Comparison of ENCODE assay signal across 1 cellular context in the genomic region with DNA sequence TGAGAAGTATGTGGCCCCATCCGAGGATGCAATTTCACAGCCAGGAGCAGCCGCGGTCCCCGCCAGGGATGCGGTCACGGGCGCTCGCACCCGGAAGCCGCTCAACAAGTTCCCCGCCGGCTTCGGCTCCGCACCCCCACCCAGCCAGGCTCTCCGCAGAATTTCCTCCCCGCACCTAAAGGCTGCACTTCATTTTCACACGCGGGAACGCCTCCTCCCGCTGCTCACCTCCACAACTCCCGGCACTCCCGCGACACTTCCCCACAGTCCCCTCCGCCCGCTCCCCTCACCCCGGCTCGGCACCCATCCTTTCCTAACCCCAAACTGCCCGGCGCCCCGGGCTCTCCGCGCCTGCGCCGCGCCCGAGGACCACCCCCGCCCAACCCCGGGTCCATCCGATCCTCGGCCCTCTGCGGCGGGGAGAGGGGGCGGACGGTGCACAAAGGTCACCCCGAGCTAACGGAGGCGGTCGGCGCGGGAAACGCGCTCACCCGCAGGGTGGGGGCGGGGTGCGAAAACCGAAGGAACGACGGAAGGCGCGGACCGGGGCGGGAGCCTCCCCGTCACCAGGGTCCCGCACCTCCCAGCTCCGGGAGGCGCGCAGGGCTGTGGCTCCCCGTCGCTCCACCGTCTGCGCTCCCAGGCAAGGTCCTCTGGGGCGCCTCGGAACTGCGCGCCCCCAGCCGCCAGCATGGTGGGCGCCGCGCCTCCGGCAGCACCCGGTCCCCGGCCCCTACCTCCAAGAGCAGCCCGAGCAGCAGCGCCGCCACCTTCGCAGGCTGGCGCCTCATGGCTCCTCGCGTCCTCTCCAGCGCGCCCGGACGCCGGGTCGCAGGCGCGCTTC.
TF ChIP-seq lines count a peak whose summit lies in the region.

No MANE protein-coding gene starts in this region.

TF ChIP-seq in HepG2, 621 proteins besides CTCF, POLR2A, EP300 and RAD21 (continued from another document and continues in another):
- TF ChIP-seq, protein P1, sequence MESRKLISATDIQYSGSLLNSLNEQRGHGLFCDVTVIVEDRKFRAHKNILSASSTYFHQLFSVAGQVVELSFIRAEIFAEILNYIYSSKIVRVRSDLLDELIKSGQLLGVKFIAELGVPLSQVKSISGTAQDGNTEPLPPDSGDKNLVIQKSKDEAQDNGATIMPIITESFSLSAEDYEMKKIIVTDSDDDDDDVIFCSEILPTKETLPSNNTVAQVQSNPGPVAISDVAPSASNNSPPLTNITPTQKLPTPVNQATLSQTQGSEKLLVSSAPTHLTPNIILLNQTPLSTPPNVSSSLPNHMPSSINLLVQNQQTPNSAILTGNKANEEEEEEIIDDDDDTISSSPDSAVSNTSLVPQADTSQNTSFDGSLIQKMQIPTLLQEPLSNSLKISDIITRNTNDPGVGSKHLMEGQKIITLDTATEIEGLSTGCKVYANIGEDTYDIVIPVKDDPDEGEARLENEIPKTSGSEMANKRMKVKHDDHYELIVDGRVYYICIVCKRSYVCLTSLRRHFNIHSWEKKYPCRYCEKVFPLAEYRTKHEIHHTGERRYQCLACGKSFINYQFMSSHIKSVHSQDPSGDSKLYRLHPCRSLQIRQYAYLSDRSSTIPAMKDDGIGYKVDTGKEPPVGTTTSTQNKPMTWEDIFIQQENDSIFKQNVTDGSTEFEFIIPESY (CRISPR knock-in tag; IDR thresholded peaks at IDR 0.05), result no peak
- TF ChIP-seq SIN3A (IDR thresholded peaks at IDR 0.05; ENCODE audit: borderline replicate concordance, low read depth, low read length), result 0 out of 2 replicates have a peak, but pooled peaks have one; percentile 21
- TF ChIP-seq ZSCAN20 (CRISPR knock-in tag; IDR thresholded peaks at IDR 0.05; ENCODE audit: borderline replicate concordance), result no peak
- peak; percentile 72; the same call in 1 of the 2 replicates for TF ChIP-seq ZNF607 (CRISPR knock-in tag; IDR thresholded peaks at IDR 0.05; ENCODE audit: borderline replicate concordance)
- TF ChIP-seq, protein P2, sequence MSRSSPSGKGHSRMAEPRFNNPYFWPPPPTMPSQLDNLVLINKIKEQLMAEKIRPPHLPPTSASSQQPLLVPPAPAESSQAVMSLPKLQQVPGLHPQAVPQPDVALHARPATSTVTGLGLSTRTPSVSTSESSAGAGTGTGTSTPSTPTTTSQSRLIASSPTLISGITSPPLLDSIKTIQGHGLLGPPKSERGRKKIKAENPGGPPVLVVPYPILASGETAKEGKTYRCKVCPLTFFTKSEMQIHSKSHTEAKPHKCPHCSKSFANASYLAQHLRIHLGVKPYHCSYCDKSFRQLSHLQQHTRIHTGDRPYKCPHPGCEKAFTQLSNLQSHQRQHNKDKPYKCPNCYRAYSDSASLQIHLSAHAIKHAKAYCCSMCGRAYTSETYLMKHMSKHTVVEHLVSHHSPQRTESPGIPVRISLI (CRISPR knock-in tag; IDR thresholded peaks at IDR 0.05; ENCODE audit: borderline replicate concordance), result no peak
- TF ChIP-seq, protein P3, sequence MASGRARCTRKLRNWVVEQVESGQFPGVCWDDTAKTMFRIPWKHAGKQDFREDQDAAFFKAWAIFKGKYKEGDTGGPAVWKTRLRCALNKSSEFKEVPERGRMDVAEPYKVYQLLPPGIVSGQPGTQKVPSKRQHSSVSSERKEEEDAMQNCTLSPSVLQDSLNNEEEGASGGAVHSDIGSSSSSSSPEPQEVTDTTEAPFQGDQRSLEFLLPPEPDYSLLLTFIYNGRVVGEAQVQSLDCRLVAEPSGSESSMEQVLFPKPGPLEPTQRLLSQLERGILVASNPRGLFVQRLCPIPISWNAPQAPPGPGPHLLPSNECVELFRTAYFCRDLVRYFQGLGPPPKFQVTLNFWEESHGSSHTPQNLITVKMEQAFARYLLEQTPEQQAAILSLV (CRISPR knock-in tag; IDR thresholded peaks at IDR 0.05; ENCODE audit: borderline replicate concordance), result peak; percentile 82; the same call in 1 of the 2 replicates
- peak; percentile 84; the same call in 1 of the 2 replicates for TF ChIP-seq ZBTB3 (CRISPR knock-in tag; IDR thresholded peaks at IDR 0.05; ENCODE audit: borderline replicate concordance, low read depth)
- TF ChIP-seq, protein P4, sequence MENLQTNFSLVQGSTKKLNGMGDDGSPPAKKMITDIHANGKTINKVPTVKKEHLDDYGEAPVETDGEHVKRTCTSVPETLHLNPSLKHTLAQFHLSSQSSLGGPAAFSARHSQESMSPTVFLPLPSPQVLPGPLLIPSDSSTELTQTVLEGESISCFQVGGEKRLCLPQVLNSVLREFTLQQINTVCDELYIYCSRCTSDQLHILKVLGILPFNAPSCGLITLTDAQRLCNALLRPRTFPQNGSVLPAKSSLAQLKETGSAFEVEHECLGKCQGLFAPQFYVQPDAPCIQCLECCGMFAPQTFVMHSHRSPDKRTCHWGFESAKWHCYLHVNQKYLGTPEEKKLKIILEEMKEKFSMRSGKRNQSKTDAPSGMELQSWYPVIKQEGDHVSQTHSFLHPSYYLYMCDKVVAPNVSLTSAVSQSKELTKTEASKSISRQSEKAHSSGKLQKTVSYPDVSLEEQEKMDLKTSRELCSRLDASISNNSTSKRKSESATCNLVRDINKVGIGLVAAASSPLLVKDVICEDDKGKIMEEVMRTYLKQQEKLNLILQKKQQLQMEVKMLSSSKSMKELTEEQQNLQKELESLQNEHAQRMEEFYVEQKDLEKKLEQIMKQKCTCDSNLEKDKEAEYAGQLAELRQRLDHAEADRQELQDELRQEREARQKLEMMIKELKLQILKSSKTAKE (CRISPR knock-in tag; IDR thresholded peaks at IDR 0.05; ENCODE audit: borderline replicate concordance), result peak; percentile 47; the same call in 1 of the 2 replicates
- TF ChIP-seq, protein P5, sequence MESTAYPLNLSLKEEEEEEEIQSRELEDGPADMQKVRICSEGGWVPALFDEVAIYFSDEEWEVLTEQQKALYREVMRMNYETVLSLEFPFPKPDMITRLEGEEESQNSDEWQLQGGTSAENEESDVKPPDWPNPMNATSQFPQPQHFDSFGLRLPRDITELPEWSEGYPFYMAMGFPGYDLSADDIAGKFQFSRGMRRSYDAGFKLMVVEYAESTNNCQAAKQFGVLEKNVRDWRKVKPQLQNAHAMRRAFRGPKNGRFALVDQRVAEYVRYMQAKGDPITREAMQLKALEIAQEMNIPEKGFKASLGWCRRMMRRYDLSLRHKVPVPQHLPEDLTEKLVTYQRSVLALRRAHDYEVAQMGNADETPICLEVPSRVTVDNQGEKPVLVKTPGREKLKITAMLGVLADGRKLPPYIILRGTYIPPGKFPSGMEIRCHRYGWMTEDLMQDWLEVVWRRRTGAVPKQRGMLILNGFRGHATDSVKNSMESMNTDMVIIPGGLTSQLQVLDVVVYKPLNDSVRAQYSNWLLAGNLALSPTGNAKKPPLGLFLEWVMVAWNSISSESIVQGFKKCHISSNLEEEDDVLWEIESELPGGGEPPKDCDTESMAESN (CRISPR knock-in tag; conservative IDR thresholded peaks at IDR 0.05), result peak; percentile 53; the same call in 1 of the 2 replicates
- TF ChIP-seq SIX4 (CRISPR knock-in tag; IDR thresholded peaks at IDR 0.05), result no peak
- TF ChIP-seq KAT7 (CRISPR knock-in tag; IDR thresholded peaks at IDR 0.05; ENCODE audit: borderline replicate concordance), result peak; percentile 63; the same call in 1 of the 2 replicates
- TF ChIP-seq, protein P6, sequence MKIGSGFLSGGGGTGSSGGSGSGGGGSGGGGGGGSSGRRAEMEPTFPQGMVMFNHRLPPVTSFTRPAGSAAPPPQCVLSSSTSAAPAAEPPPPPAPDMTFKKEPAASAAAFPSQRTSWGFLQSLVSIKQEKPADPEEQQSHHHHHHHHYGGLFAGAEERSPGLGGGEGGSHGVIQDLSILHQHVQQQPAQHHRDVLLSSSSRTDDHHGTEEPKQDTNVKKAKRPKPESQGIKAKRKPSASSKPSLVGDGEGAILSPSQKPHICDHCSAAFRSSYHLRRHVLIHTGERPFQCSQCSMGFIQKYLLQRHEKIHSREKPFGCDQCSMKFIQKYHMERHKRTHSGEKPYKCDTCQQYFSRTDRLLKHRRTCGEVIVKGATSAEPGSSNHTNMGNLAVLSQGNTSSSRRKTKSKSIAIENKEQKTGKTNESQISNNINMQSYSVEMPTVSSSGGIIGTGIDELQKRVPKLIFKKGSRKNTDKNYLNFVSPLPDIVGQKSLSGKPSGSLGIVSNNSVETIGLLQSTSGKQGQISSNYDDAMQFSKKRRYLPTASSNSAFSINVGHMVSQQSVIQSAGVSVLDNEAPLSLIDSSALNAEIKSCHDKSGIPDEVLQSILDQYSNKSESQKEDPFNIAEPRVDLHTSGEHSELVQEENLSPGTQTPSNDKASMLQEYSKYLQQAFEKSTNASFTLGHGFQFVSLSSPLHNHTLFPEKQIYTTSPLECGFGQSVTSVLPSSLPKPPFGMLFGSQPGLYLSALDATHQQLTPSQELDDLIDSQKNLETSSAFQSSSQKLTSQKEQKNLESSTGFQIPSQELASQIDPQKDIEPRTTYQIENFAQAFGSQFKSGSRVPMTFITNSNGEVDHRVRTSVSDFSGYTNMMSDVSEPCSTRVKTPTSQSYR (CRISPR knock-in tag; IDR thresholded peaks at IDR 0.05; ENCODE audit: borderline replicate concordance), result peak; percentile 95
- peak; percentile 74; the same call in 1 of the 2 replicates for TF ChIP-seq TBX2 (CRISPR knock-in tag; IDR thresholded peaks at IDR 0.05; ENCODE audit: borderline replicate concordance)
- TF ChIP-seq, protein P7, sequence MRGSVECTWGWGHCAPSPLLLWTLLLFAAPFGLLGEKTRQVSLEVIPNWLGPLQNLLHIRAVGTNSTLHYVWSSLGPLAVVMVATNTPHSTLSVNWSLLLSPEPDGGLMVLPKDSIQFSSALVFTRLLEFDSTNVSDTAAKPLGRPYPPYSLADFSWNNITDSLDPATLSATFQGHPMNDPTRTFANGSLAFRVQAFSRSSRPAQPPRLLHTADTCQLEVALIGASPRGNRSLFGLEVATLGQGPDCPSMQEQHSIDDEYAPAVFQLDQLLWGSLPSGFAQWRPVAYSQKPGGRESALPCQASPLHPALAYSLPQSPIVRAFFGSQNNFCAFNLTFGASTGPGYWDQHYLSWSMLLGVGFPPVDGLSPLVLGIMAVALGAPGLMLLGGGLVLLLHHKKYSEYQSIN (CRISPR knock-in tag; IDR thresholded peaks at IDR 0.05; ENCODE audit: borderline replicate concordance), result no peak
- TF ChIP-seq, protein P8, sequence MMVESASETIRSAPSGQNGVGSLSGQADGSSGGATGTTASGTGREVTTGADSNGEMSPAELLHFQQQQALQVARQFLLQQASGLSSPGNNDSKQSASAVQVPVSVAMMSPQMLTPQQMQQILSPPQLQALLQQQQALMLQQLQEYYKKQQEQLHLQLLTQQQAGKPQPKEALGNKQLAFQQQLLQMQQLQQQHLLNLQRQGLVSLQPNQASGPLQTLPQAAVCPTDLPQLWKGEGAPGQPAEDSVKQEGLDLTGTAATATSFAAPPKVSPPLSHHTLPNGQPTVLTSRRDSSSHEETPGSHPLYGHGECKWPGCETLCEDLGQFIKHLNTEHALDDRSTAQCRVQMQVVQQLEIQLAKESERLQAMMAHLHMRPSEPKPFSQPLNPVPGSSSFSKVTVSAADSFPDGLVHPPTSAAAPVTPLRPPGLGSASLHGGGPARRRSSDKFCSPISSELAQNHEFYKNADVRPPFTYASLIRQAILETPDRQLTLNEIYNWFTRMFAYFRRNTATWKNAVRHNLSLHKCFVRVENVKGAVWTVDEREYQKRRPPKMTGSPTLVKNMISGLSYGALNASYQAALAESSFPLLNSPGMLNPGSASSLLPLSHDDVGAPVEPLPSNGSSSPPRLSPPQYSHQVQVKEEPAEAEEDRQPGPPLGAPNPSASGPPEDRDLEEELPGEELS (CRISPR knock-in tag; IDR thresholded peaks at IDR 0.05), result peak; percentile 27; the same call in 1 of the 2 replicates
- TF ChIP-seq, protein P9, sequence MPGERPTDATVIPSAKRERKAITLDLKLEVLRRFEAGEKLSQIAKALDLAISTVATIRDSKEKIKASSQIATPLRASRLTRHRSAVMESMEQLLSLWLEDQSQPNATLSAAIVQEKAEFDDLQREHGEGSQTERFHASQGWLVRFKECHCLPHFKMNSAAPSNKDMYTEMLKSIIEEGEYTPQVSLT (CRISPR knock-in tag; IDR thresholded peaks at IDR 0.05; ENCODE audit: borderline replicate concordance, low read depth), result no peak
- TF ChIP-seq SNAI1 (CRISPR knock-in tag; IDR thresholded peaks at IDR 0.05; ENCODE audit: borderline replicate concordance), result no peak
- peak; percentile 20; the same call in 1 of the 2 replicates for TF ChIP-seq ZNF124 (CRISPR knock-in tag; IDR thresholded peaks at IDR 0.05)
- peak; percentile 23; the same call in 1 of the 2 replicates for TF ChIP-seq GATAD1 (CRISPR knock-in tag; IDR thresholded peaks at IDR 0.05)
- TF ChIP-seq KLF13 (CRISPR knock-in tag; IDR thresholded peaks at IDR 0.05), result 0 out of 2 replicates have a peak, but pooled peaks have one; percentile 51
- TF ChIP-seq NFKBIZ (CRISPR knock-in tag; IDR thresholded peaks at IDR 0.05), result no peak
- peak; percentile 68; the same call in 1 of the 2 replicates for TF ChIP-seq ZSCAN21 (CRISPR knock-in tag; IDR thresholded peaks at IDR 0.05; ENCODE audit: borderline replicate concordance)
- peak; percentile 58; the same call in 1 of the 2 replicates for TF ChIP-seq ZSCAN30 (CRISPR knock-in tag; IDR thresholded peaks at IDR 0.05)
- TF ChIP-seq, protein P10, sequence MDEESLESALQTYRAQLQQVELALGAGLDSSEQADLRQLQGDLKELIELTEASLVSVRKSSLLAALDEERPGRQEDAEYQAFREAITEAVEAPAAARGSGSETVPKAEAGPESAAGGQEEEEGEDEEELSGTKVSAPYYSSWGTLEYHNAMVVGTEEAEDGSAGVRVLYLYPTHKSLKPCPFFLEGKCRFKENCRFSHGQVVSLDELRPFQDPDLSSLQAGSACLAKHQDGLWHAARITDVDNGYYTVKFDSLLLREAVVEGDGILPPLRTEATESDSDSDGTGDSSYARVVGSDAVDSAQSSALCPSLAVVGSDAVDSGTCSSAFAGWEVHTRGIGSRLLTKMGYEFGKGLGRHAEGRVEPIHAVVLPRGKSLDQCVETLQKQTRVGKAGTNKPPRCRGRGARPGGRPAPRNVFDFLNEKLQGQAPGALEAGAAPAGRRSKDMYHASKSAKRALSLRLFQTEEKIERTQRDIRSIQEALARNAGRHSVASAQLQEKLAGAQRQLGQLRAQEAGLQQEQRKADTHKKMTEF (CRISPR knock-in tag; IDR thresholded peaks at IDR 0.05), result peak; percentile 56; the same call in 1 of the 2 replicates
- no peak for TF ChIP-seq NFE2 (CRISPR knock-in tag; IDR thresholded peaks at IDR 0.05)
- TF ChIP-seq SPEN (CRISPR knock-in tag; IDR thresholded peaks at IDR 0.05; ENCODE audit: low read depth), result peak; percentile 36; the same call in 1 of the 2 replicates
- 0 out of 2 replicates have a peak, but pooled peaks have one; percentile 39 for TF ChIP-seq ZNF780A (CRISPR knock-in tag; IDR thresholded peaks at IDR 0.05)
- no peak for TF ChIP-seq NONO (IDR thresholded peaks at IDR 0.05)
- TF ChIP-seq NONO (CRISPR knock-in tag; conservative IDR thresholded peaks at IDR 0.05), result peak; percentile 78
- TF ChIP-seq ZNF30 (CRISPR knock-in tag; IDR thresholded peaks at IDR 0.05), result no peak
- peak; percentile 9; the same call in 1 of the 2 replicates for TF ChIP-seq NR2F6 (IDR thresholded peaks at IDR 0.05)
- TF ChIP-seq NR2F6 (CRISPR knock-in tag; IDR thresholded peaks at IDR 0.05), result peak; percentile 75
- TF ChIP-seq IKZF1 (IDR thresholded peaks at IDR 0.05), result no peak
- TF ChIP-seq, protein P11, sequence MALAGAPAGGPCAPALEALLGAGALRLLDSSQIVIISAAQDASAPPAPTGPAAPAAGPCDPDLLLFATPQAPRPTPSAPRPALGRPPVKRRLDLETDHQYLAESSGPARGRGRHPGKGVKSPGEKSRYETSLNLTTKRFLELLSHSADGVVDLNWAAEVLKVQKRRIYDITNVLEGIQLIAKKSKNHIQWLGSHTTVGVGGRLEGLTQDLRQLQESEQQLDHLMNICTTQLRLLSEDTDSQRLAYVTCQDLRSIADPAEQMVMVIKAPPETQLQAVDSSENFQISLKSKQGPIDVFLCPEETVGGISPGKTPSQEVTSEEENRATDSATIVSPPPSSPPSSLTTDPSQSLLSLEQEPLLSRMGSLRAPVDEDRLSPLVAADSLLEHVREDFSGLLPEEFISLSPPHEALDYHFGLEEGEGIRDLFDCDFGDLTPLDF (CRISPR knock-in tag; IDR thresholded peaks at IDR 0.05), result peak; percentile 63; the same call in 1 of the 2 replicates
- peak; percentile 28; the same call in 1 of the 2 replicates for TF ChIP-seq KDM3A (CRISPR knock-in tag; IDR thresholded peaks at IDR 0.05; ENCODE audit: low read depth)
- peak; percentile 35; the same call in 1 of the 2 replicates for TF ChIP-seq SALL2 (CRISPR knock-in tag; IDR thresholded peaks at IDR 0.05)
- TF ChIP-seq PHF8 (CRISPR knock-in tag; IDR thresholded peaks at IDR 0.05), result peak; percentile 72
